8 cellular contexts compared by ENCODE assay signal in the genomic region with DNA sequence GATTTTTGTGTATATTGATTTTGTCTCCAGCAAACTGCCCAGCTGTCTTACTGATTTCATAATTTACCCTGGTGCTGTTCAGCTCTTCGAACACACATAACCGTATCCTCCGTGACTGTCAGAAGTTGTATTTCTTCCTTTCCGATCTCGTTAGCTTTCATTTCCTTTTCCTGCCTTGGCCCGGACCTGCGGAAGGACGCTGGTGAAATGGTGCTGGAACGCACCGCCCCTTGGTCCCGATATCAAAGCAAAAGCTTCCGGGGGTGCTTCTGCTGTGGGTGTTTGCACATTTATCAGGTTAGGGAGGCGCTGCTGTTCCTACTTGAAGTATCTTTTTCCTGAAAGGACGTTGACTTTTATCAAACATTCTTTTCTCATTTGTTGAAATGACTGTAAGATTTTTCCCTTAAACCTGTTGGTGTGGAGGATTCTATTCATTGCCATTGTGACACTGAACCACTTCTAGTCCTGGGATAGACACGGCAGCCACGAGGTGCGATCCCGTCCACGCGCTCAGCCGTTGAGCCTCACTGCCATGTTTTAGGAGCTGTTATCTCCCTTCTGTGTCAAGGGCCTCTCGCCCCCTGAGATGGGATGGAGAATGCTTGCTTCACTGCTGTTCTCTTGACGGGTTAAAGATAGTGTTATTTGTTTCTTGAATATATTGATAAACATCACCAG.
DNase-seq lines count a peak whose midpoint lies in the region; ATAC-seq and TF ChIP-seq lines count a peak whose summit lies in the region.

No MANE protein-coding gene starts in this region.

- H3K9me3 ChIP-seq in esophagus squamous epithelium (peaks cover 0 to 7% (median 3%) of the 10 kb centered on the region in 3 donors), sigmoid colon (no peaks in the 10 kb centered on the region)

- 31 to 34% methylated on average over 23 of the region's 23 CpGs for WGBS in esophagus squamous epithelium, 2 donors
- 25 to 31% methylated on average over 23 of the region's 23 CpGs for WGBS in sigmoid colon, 2 donors

- peak overlapping the region in 2 of 4 donors; percentile 22 to 50 for H3K27ac ChIP-seq in esophagus squamous epithelium
- H3K27ac ChIP-seq in sigmoid colon, result no peak overlapping the region

- H3K27me3 ChIP-seq in esophagus squamous epithelium (peaks cover 0 to 21% (median 0%) of the 10 kb centered on the region in 4 donors), sigmoid colon (peaks cover 0 to 62% (median 25%) of the 10 kb centered on the region in 3 donors)

- ATAC-seq in GM19328 (IDR thresholded peaks at IDR 0.05; ENCODE audit: unreplicated experiment), result no peak
- no peak for ATAC-seq in HG03342 (IDR thresholded peaks at IDR 0.05; ENCODE audit: unreplicated experiment)

- H3K36me3 ChIP-seq in esophagus squamous epithelium (no peaks in the 10 kb centered on the region), sigmoid colon (no peaks in the 10 kb centered on the region)

- intact Hi-C loops in esophagus squamous epithelium (cut with DNase I) (no loop called here), sigmoid colon (cut with DNase I) (no loop called here)

- TF ChIP-seq CTCF in esophagus squamous epithelium (IDR thresholded peaks at IDR 0.05), result no peak
- no peak for TF ChIP-seq CTCF in sigmoid colon (IDR thresholded peaks at IDR 0.05)

- peak; percentile 87 for DNase-seq in GF-D8 (lab: John Stamatoyannopoulos, UW)
- peak; percentile 26 for DNase-seq in activated CD4-positive, alpha-beta T cell treated with anti-CD3 and anti-CD28 coated beads for 1 hour
- no peak for DNase-seq in esophagus squamous epithelium (lab: John Stamatoyannopoulos, UW)
- peak; percentile 63 for DNase-seq in sigmoid colon
- DNase-seq in hypothalamus (lab: John Stamatoyannopoulos, UW), result no peak
- no peak for DNase-seq in DMS53 (lab: John Stamatoyannopoulos, UW)

- H3K4me1 ChIP-seq in esophagus squamous epithelium, result peaks cover 10 to 44% (median 14%) of the 10 kb centered on the region in 3 donors
- no peaks in the 10 kb centered on the region for H3K4me1 ChIP-seq in sigmoid colon

- no peak for TF ChIP-seq EP300 in sigmoid colon (IDR thresholded peaks at IDR 0.05)

- TF ChIP-seq POLR2A in esophagus squamous epithelium (IDR thresholded peaks at IDR 0.05) (no peak), sigmoid colon (IDR thresholded peaks at IDR 0.05) (no peak)

- peak overlapping the region in 3 of 4 donors; percentile 3 to 47 (median 17) for H3K4me3 ChIP-seq in esophagus squamous epithelium
- H3K4me3 ChIP-seq in sigmoid colon, result peak overlapping the region in 2 of 4 donors; percentile 11 to 16

Comparison
In these comparisons a context has a peak if more than half of its experiments do, and no peak if none do; other contexts are left out.
1. DNase-seq: peak in GF-D8 (single experiment), activated CD4-positive, alpha-beta T cell treated with anti-CD3 and anti-CD28 coated beads for 1 hour (single experiment) and sigmoid colon (single experiment); none in esophagus squamous epithelium (single experiment), hypothalamus (0 of 51) and DMS53 (single experiment).